1 cellular context compared by ENCODE assay signal in genomic region chr9:132114102-132114707, GRCh38.
A peak's percentile ranks its signal among the peaks of the same experiment; 100 is the strongest.
TF ChIP-seq lines count a peak whose summit lies in the region.

No MANE protein-coding gene starts in this region.

TF ChIP-seq in IMR-90, 13 proteins besides CTCF, POLR2A, EP300 and RAD21:
- TF ChIP-seq CEBPB (IDR thresholded peaks at IDR 0.05; ENCODE audit: low read depth, low read length) = no peak
- TF ChIP-seq, protein P1, sequence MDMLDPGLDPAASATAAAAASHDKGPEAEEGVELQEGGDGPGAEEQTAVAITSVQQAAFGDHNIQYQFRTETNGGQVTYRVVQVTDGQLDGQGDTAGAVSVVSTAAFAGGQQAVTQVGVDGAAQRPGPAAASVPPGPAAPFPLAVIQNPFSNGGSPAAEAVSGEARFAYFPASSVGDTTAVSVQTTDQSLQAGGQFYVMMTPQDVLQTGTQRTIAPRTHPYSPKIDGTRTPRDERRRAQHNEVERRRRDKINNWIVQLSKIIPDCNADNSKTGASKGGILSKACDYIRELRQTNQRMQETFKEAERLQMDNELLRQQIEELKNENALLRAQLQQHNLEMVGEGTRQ (IDR thresholded peaks at IDR 0.05; ENCODE audit: low read depth, low read length) = no peak
- TF ChIP-seq RCOR1 (IDR thresholded peaks at IDR 0.05; ENCODE audit: insufficient replicate concordance, low read length) = peak; percentile 77
- peak; percentile 68; the same call in 1 of the 2 replicates for TF ChIP-seq MXI1 (IDR thresholded peaks at IDR 0.05; ENCODE audit: borderline replicate concordance, low read depth, low read length)
- TF ChIP-seq RFX5 (IDR thresholded peaks at IDR 0.05; ENCODE audit: low read depth, low read length) = no peak
- TF ChIP-seq MAZ (IDR thresholded peaks at IDR 0.05; ENCODE audit: borderline replicate concordance, low read depth, low read length) = peak; percentile 56; the same call in 1 of the 2 replicates
- TF ChIP-seq, protein P2, sequence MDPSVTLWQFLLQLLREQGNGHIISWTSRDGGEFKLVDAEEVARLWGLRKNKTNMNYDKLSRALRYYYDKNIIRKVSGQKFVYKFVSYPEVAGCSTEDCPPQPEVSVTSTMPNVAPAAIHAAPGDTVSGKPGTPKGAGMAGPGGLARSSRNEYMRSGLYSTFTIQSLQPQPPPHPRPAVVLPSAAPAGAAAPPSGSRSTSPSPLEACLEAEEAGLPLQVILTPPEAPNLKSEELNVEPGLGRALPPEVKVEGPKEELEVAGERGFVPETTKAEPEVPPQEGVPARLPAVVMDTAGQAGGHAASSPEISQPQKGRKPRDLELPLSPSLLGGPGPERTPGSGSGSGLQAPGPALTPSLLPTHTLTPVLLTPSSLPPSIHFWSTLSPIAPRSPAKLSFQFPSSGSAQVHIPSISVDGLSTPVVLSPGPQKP (IDR thresholded peaks at IDR 0.05; ENCODE audit: borderline replicate concordance, low read depth, low read length) = no peak
